In genomic region chr11:34243620-34244493, GRCh38 we compare ENCODE assay signal across 8 cellular contexts.
DNase-seq lines count a peak whose midpoint lies in the region; ATAC-seq and TF ChIP-seq lines count a peak whose summit lies in the region.

No MANE protein-coding gene starts in this region.

- H3K4me1 ChIP-seq in body of pancreas: peaks cover 26% of the 10 kb centered on the region
- peaks cover 13% of the 10 kb centered on the region for H3K4me1 ChIP-seq in effector memory CD4-positive, alpha-beta T cell (ENCODE audit: control insufficient read depth, insufficient read depth, low read length, poor library complexity, severe bottlenecking)

- H3K27me3 ChIP-seq in MG63: no peaks in the 10 kb centered on the region
- no peaks in the 10 kb centered on the region for H3K27me3 ChIP-seq in body of pancreas
- H3K27me3 ChIP-seq in effector memory CD4-positive, alpha-beta T cell (replicated peaks; ENCODE audit: control insufficient read depth, insufficient read depth, low read length, poor library complexity, severe bottlenecking): no peaks in the 10 kb centered on the region

- intact Hi-C loops in body of pancreas (cut with DNase I): no loop called here

- TF ChIP-seq POLR2A in body of pancreas (IDR thresholded peaks at IDR 0.05): no peak

- TF ChIP-seq CTCF in body of pancreas (IDR thresholded peaks at IDR 0.05): no peak
- no peak for TF ChIP-seq CTCF in omental fat pad (IDR thresholded peaks at IDR 0.05)

- WGBS in body of pancreas, 2 donors: 35 to 37% methylated on average over 7 of the region's 7 CpGs

- peak; percentile 75 to 76 for ATAC-seq in activated CD4-positive, CD25-positive, alpha-beta regulatory T cell treated with anti-CD3 and anti-CD28 coated beads, Interleukin-2, amount 50 U/mL, for 24 hours
- ATAC-seq in HG02571 (IDR thresholded peaks at IDR 0.05; ENCODE audit: unreplicated experiment) (peak; percentile 81), body of pancreas (peak; percentile 87), omental fat pad (ENCODE audit: low FRiP score) (peak; percentile 93)

- H3K27ac ChIP-seq in body of pancreas: peak overlapping the region; percentile 28 to 75 (median 64)
- H3K27ac ChIP-seq in effector memory CD4-positive, alpha-beta T cell (ENCODE audit: insufficient read depth, low read length, poor library complexity, severe bottlenecking): no peak overlapping the region

- H3K36me3 ChIP-seq in MG63: no peaks in the 10 kb centered on the region
- no peaks in the 10 kb centered on the region for H3K36me3 ChIP-seq in body of pancreas (replicated peaks in 1 of 2; ENCODE audit: insufficient read depth in 1 of 2, low read depth in 2 of 2)
- no peaks in the 10 kb centered on the region for H3K36me3 ChIP-seq in effector memory CD4-positive, alpha-beta T cell (ENCODE audit: control insufficient read depth, insufficient read depth, low read length)

- no peak for DNase-seq in activated CD4-positive, CD25-positive, alpha-beta regulatory T cell treated with anti-CD3 and anti-CD28 coated beads, Interleukin-2, amount 50 U/mL, for 72 hours
- DNase-seq in MG63 (peak; percentile 81), body of pancreas (peak; percentile 53 to 71 (median 65)), omental fat pad (ENCODE audit: low spot score) (no peak), germinal center (ENCODE audit: low spot score) (no peak)
- no peak for DNase-seq in effector memory CD4-positive, alpha-beta T cell

- H3K9me3 ChIP-seq in MG63 (no peaks in the 10 kb centered on the region; the same call in 1 of the 2 replicates), body of pancreas (no peaks in the 10 kb centered on the region)
- no peaks in the 10 kb centered on the region for H3K9me3 ChIP-seq in effector memory CD4-positive, alpha-beta T cell (ENCODE audit: control insufficient read depth, low read length)

- H3K4me3 ChIP-seq in MG63: no peak overlapping the region
- no peak overlapping the region for H3K4me3 ChIP-seq in body of pancreas
- H3K4me3 ChIP-seq in effector memory CD4-positive, alpha-beta T cell (ENCODE audit: insufficient read depth, low read depth, low read length, poor library complexity, severe bottlenecking): no peak overlapping the region

Comparison
In these comparisons a context has a peak if more than half of its experiments do, and no peak if none do; other contexts are left out.
1. DNase-seq: peak in MG63 (single experiment) and body of pancreas (4 of 4); none in activated CD4-positive, CD25-positive, alpha-beta regulatory T cell treated with anti-CD3 and anti-CD28 coated beads, Interleukin-2, amount 50 U/mL, for 72 hours (single experiment), omental fat pad (single experiment), effector memory CD4-positive, alpha-beta T cell (0 of 3) and germinal center (single experiment).
2. Peak in every context shown above with its lines, with median percentiles within 50 percentile points of each other: ATAC-seq.